Comparison of ENCODE assay signal across 7 cellular contexts in the genomic region with DNA sequence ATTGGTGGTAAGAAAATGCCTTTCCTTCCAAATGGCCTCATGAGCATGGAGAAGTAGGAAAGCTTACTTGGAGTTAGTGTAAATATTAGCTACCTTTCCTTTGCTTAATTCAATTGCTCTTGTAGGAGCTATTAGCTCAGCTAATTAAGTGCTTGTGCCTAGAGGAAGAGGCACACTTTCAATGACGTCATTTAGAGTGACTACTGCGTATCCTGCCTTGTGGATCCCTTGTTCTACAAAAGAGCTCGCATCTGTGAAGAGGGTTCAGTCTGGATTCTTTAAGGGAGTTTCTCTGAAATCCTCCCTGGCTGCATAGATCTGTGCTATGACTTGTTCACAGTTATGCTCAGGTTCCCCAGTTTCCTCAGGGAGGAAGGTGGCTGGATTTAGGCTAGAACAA.
"Had no signal": no experiment of that assay in that cellular context is flagged by ENCODE, and none has a peak within 500 bp of the region (broad histone marks: within the 10 kb centered on the region; RNA-seq: fewer than 3 reads in every experiment).

No MANE protein-coding gene starts in this region.

- DNase-seq: IMR-90, Karpas-422, KBM-7, KG1 had no signal

- H3K4me3 ChIP-seq: K562 had no signal

- ATAC-seq: K562 had no signal

- H3K27ac ChIP-seq: HL-60, KMS-11 had no signal

- FAIRE-seq: K562 had no signal

- H3K9ac ChIP-seq: KMS-11 had no signal

- H3K4me2 ChIP-seq: KMS-11 had no signal
